ENCODE assay signal across 9 cellular contexts in genomic region chr18:25921677-25922421, GRCh38.
DNase-seq lines count a peak whose midpoint lies in the region; ATAC-seq and TF ChIP-seq lines count a peak whose summit lies in the region.
"Had no signal": no experiment of that assay in that cellular context is flagged by ENCODE, and none has a peak within 500 bp of the region (broad histone marks: within the 10 kb centered on the region; RNA-seq: fewer than 3 reads in every experiment).

No MANE protein-coding gene starts in this region.

- no peak for ATAC-seq in CD8-positive, alpha-beta T cell
- ATAC-seq in GM19035 (IDR thresholded peaks at IDR 0.05; ENCODE audit: unreplicated experiment) (peak; percentile 87), left lung (peak; percentile 67), HG03571 (IDR thresholded peaks at IDR 0.05; ENCODE audit: unreplicated experiment) (no peak)

- no peak overlapping the region for H3K4me3 Mint-ChIP-seq in CD8-positive, alpha-beta T cell
- H3K4me3 Mint-ChIP-seq: T-helper 1 cell treated with Interleukin-12 subunit alpha and Interleukin-12 subunit beta and Interleukin-4 antibody, amounts not matched to agents 30 μg/mL and 1 μg/mL, for 36 hours had no signal

- H3K4me1 Mint-ChIP-seq in CD8-positive, alpha-beta T cell (ENCODE audit: low read depth) = no peaks in the 10 kb centered on the region

- H3K9me3 ChIP-seq in CD8-positive, alpha-beta T cell (ENCODE audit: low read length) = no peaks in the 10 kb centered on the region
- H3K9me3 ChIP-seq in adipocyte (ENCODE audit: control insufficient read depth, low read length) (no peaks in the 10 kb centered on the region), left lung (no peaks in the 10 kb centered on the region)

- no peak overlapping the region for H3K4me3 ChIP-seq in CD8-positive, alpha-beta T cell (ENCODE audit: low read depth, low read length)
- H3K4me3 ChIP-seq in adipocyte (ENCODE audit: low read length) (no peak overlapping the region), left lung (no peak overlapping the region)

- H3K27me3 Mint-ChIP-seq in CD8-positive, alpha-beta T cell (ENCODE audit: low read depth) = no peaks in the 10 kb centered on the region

- TF ChIP-seq CTCF in CD8-positive, alpha-beta T cell (IDR thresholded peaks at IDR 0.05) = peak; percentile 44
- peak; percentile 38 to 47 for TF ChIP-seq CTCF in left lung (IDR thresholded peaks at IDR 0.05)

- no peaks in the 10 kb centered on the region for H3K4me1 ChIP-seq in CD8-positive, alpha-beta T cell (ENCODE audit: insufficient read depth, low read length)
- peaks cover 5% of the 10 kb centered on the region for H3K4me1 ChIP-seq in adipocyte (ENCODE audit: control insufficient read depth, insufficient read depth, low read length)
- no peaks in the 10 kb centered on the region for H3K4me1 ChIP-seq in left lung

- no peaks in the 10 kb centered on the region for H3K9me3 Mint-ChIP-seq in CD8-positive, alpha-beta T cell
- H3K9me3 Mint-ChIP-seq: T-helper 1 cell treated with Interleukin-12 subunit alpha and Interleukin-12 subunit beta and Interleukin-4 antibody, amounts not matched to agents 30 μg/mL and 1 μg/mL, for 36 hours had no signal

- no peak overlapping the region for H3K27ac ChIP-seq in CD8-positive, alpha-beta T cell (ENCODE audit: low read depth, low read length)
- H3K27ac ChIP-seq in left lung = no peak overlapping the region

- no peaks in the 10 kb centered on the region for H3K36me3 ChIP-seq in CD8-positive, alpha-beta T cell (ENCODE audit: insufficient read depth, low read length)
- no peaks in the 10 kb centered on the region for H3K36me3 ChIP-seq in adipocyte (ENCODE audit: control insufficient read depth, insufficient read depth, low read length, severe bottlenecking)
- H3K36me3 ChIP-seq in left lung = no peaks in the 10 kb centered on the region

- no peaks in the 10 kb centered on the region for H3K27me3 ChIP-seq in CD8-positive, alpha-beta T cell (ENCODE audit: insufficient read depth, low read length)
- H3K27me3 ChIP-seq in adipocyte (replicated peaks; ENCODE audit: control insufficient read depth, insufficient read depth, low read length) = no peaks in the 10 kb centered on the region
- H3K27me3 ChIP-seq in left lung = no peaks in the 10 kb centered on the region

- intact Hi-C loops in CD8-positive, alpha-beta T cell (cut with DNase I, micrococcal nuclease) = loop anchor here (2.0 to 5.0 kb wide), 3 partner anchors 237 to 730 kb away; no protein-coding TSS in a partner anchor
- intact Hi-C loops in left lung (cut with DNase I) = no loop called here

- DNase-seq in CD8-positive, alpha-beta T cell = peak in 4 of 7 experiments; percentile 1 to 51 (median 18)
- DNase-seq in HPDE6-E6E7 (ENCODE audit: extremely low spot score) (peak; percentile 56), RKO (ENCODE audit: low spot score) (peak; percentile 64), adipocyte (ENCODE audit: low read depth) (peak; percentile 18), left lung (no peak), Ammon's horn (ENCODE audit: low spot score) (no peak)

- CTCF ChIA-PET in CD8-positive, alpha-beta T cell (lab: Charles Lee) = interaction anchor here (0.6 to 1.5 kb wide), 5 partner anchors 12 to 1746 kb away, joined by 3 to 4 read pairs (median 3); no protein-coding TSS in a partner anchor

- H3K36me3 Mint-ChIP-seq in CD8-positive, alpha-beta T cell = no peaks in the 10 kb centered on the region

- no peak overlapping the region for H3K27ac Mint-ChIP-seq in CD8-positive, alpha-beta T cell
- H3K27ac Mint-ChIP-seq: T-helper 1 cell treated with Interleukin-12 subunit alpha and Interleukin-12 subunit beta and Interleukin-4 antibody, amounts not matched to agents 30 μg/mL and 1 μg/mL, for 36 hours had no signal

- POLR2A ChIA-PET in CD8-positive, alpha-beta T cell (lab: Charles Lee) = no interaction called here

- no peak overlapping the region for H3K9ac ChIP-seq in adipocyte (ENCODE audit: low read length)

Comparison
In these comparisons a context has a peak if more than half of its experiments do, and no peak if none do; other contexts are left out.
1. ATAC-seq: peak in GM19035 (single experiment) and left lung (single experiment); none in CD8-positive, alpha-beta T cell (single experiment) and HG03571 (single experiment).
2. DNase-seq: peak in CD8-positive, alpha-beta T cell (4 of 7), HPDE6-E6E7 (single experiment), RKO (single experiment) and adipocyte (single experiment); none in left lung (0 of 2) and Ammon's horn (single experiment).
3. intact Hi-C loops: an anchor here in CD8-positive, alpha-beta T cell (2.0 to 5.0 kb wide); none called in left lung.